8 cellular contexts compared by ENCODE assay signal in genomic region chr11:45806937-45807791, GRCh38. TPM values are rescaled to one million over a fixed set of nuclear protein-coding genes. Genes with fewer than 3 reads are reported as not detected.
DNase-seq lines count a peak whose midpoint lies in the region; ATAC-seq and TF ChIP-seq lines count a peak whose summit lies in the region.

No MANE protein-coding gene starts in this region.

- H3K4me3 ChIP-seq in heart right ventricle = peak overlapping the region in 6 of 10 donors; percentile 74 to 95 (median 84)
- H3K4me3 ChIP-seq in upper lobe of right lung = peak overlapping the region; percentile 17

- H3K4me1 ChIP-seq in heart right ventricle (peaks cover 14 to 62% (median 39%) of the 10 kb centered on the region in 9 donors), upper lobe of right lung (peaks cover 40% of the 10 kb centered on the region)

- no peak for ATAC-seq in heart right ventricle
- no peak for ATAC-seq in left cardiac atrium
- no peak for ATAC-seq in activated CD8-positive, alpha-beta T cell treated with anti-CD3 and anti-CD28 coated beads, Interleukin-2, amount 10 ng/mL, durations not matched to agents 7 days and 5 days
- no peak for ATAC-seq in upper lobe of right lung
- ATAC-seq in GM18907 (IDR thresholded peaks at IDR 0.05; ENCODE audit: unreplicated experiment) = no peak
- ATAC-seq in HG02763 (IDR thresholded peaks at IDR 0.05; ENCODE audit: unreplicated experiment) = no peak

- H3K27ac ChIP-seq in heart right ventricle (no peak overlapping the region), upper lobe of right lung (no peak overlapping the region)

- no peaks in the 10 kb centered on the region for H3K27me3 Mint-ChIP-seq in activated CD8-positive, alpha-beta T cell treated with anti-CD3 and anti-CD28 coated beads, Interleukin-2, amount 10 ng/mL, durations not matched to agents 7 days and 5 days (ENCODE audit: low read depth)

- intact Hi-C loops in heart right ventricle (cut with DNase I) = loop anchor here in 2 of 10 donors (5.0 kb wide), 2 partner anchors 35 to 40 kb away; partner anchors contain the start of gene CRY2 (in 1 of the 2)
- intact Hi-C loops in left cardiac atrium (cut with DNase I) = no loop called here
- intact Hi-C loops in upper lobe of right lung (cut with DNase I) = no loop called here

- H3K9me3 ChIP-seq in heart right ventricle (no peaks in the 10 kb centered on the region), upper lobe of right lung (no peaks in the 10 kb centered on the region)

- WGBS in heart right ventricle, 2 donors = 79% methylated on average over 7 of the region's 7 CpGs

- CTCF ChIA-PET in activated CD8-positive, alpha-beta T cell treated with anti-CD3 and anti-CD28 coated beads, Interleukin-2, amount 10 ng/mL, durations not matched to agents 7 days and 5 days (lab: Charles Lee) = interaction anchor here (0.8 to 3.4 kb wide), 5 partner anchors 27 to 158 kb away, joined by 3 to 13 read pairs (median 3); partner anchors contain the start of gene CRY2

- TF ChIP-seq CTCF in heart right ventricle (IDR thresholded peaks at IDR 0.05) (no peak), upper lobe of right lung (IDR thresholded peaks at IDR 0.05) (no peak)

- peaks cover 47% of the 10 kb centered on the region for H3K4me1 Mint-ChIP-seq in activated CD8-positive, alpha-beta T cell treated with anti-CD3 and anti-CD28 coated beads, Interleukin-2, amount 10 ng/mL, durations not matched to agents 7 days and 5 days (ENCODE audit: low read depth)

- no peak overlapping the region for H3K27ac Mint-ChIP-seq in activated CD8-positive, alpha-beta T cell treated with anti-CD3 and anti-CD28 coated beads, Interleukin-2, amount 10 ng/mL, durations not matched to agents 7 days and 5 days

- H3K36me3 Mint-ChIP-seq in activated CD8-positive, alpha-beta T cell treated with anti-CD3 and anti-CD28 coated beads, Interleukin-2, amount 10 ng/mL, durations not matched to agents 7 days and 5 days (ENCODE audit: low read depth) = peaks cover 41% of the 10 kb centered on the region

- POLR2A ChIA-PET in activated CD8-positive, alpha-beta T cell treated with anti-CD3 and anti-CD28 coated beads, Interleukin-2, amount 10 ng/mL, durations not matched to agents 7 days and 5 days (lab: Charles Lee) = interaction anchor here (3.1 kb wide), 1 partner anchor 10 kb away, joined by 9 read pairs; no protein-coding TSS in a partner anchor

- peak overlapping the region; percentile 92 for H3K4me3 Mint-ChIP-seq in activated CD8-positive, alpha-beta T cell treated with anti-CD3 and anti-CD28 coated beads, Interleukin-2, amount 10 ng/mL, durations not matched to agents 7 days and 5 days

- no peak for DNase-seq in heart right ventricle
- no peak for DNase-seq in left cardiac atrium
- no peak for DNase-seq in activated CD8-positive, alpha-beta T cell treated with anti-CD3 and anti-CD28 coated beads, Interleukin-2, amount 10 ng/mL, durations not matched to agents 7 days and 5 days
- DNase-seq in islet precursor cell = peak; percentile 37
- no peak for DNase-seq in upper lobe of right lung
- no peak for DNase-seq in NCI-H1417 (lab: John Stamatoyannopoulos, UW)

- no peaks in the 10 kb centered on the region for H3K9me3 Mint-ChIP-seq in activated CD8-positive, alpha-beta T cell treated with anti-CD3 and anti-CD28 coated beads, Interleukin-2, amount 10 ng/mL, durations not matched to agents 7 days and 5 days (ENCODE audit: insufficient read depth)

- H3K36me3 ChIP-seq in heart right ventricle (peaks cover 0 to 56% (median 15%) of the 10 kb centered on the region in 9 donors), upper lobe of right lung (peaks cover 27% of the 10 kb centered on the region)

- H3K27me3 ChIP-seq in heart right ventricle (no peaks in the 10 kb centered on the region), upper lobe of right lung (no peaks in the 10 kb centered on the region)

RNA-seq across cellular contexts. Expression of gene SLC35C1, which starts 2.2 kb away (rescaled TPM):
- 1 to 10 TPM; 4.5 to 9.6 (median 6.1) TPM for total RNA-seq in heart right ventricle
- 10 to 100 TPM in 1 of 2 donors, 1 to 10 TPM in 1; 5.2 to 14.1 TPM for polyA plus RNA-seq in heart right ventricle
- 10 to 100 TPM; 12.4 to 13.3 TPM for total RNA-seq in left cardiac atrium
- total RNA-seq in activated CD8-positive, alpha-beta T cell treated with anti-CD3 and anti-CD28 coated beads, Interleukin-2, amount 10 ng/mL, durations not matched to agents 7 days and 5 days = 10 to 100 TPM; 21.8 to 23.5 TPM
- total RNA-seq in upper lobe of right lung = 25.1 TPM

RNA-seq across cellular contexts. Expression of gene CRY2, which starts 40.1 kb away (rescaled TPM):
- 100 to 1,000 TPM in 5 of 10 donors, 10 to 100 TPM in 5; 61.8 to 131 (median 98.0) TPM for total RNA-seq in heart right ventricle
- polyA plus RNA-seq in heart right ventricle = 10 to 100 TPM; 16.8 to 24.4 TPM
- total RNA-seq in left cardiac atrium = 10 to 100 TPM; 59.2 to 62.9 TPM
- total RNA-seq in activated CD8-positive, alpha-beta T cell treated with anti-CD3 and anti-CD28 coated beads, Interleukin-2, amount 10 ng/mL, durations not matched to agents 7 days and 5 days = 10 to 100 TPM; 24.4 to 28.1 TPM
- 54.2 TPM for total RNA-seq in upper lobe of right lung
